Comparison of ENCODE assay signal across 8 cellular contexts in genomic region chr19:45001087-45001739, GRCh38. TPM values are rescaled to one million over a fixed set of nuclear protein-coding genes. Genes with fewer than 3 reads are reported as not detected.
A peak's percentile ranks its signal among the peaks of the same experiment; 100 is the strongest.
DNase-seq lines count a peak whose midpoint lies in the region; ATAC-seq and TF ChIP-seq lines count a peak whose summit lies in the region.

TSS of gene RELB (plus strand) at chr19:45001464. CDS start at chr19:45001580, 116 bp downstream.

- no peaks in the 10 kb centered on the region for H3K9me3 Mint-ChIP-seq in T-helper 2 cell treated with Interferon-gamma antibody and Interleukin-4, amounts not matched to agents 5 μg/mL and 100 μg/mL, for 36 hours

- in situ Hi-C loops in GM13977 (cut with MboI; ENCODE audit: low pct_unique_long_range_greater_than_20kb, low sequenced_read_pairs, unreplicated experiment), result no loop called here

- H3K4me1 ChIP-seq in right cardiac atrium (ENCODE audit: control insufficient read depth, insufficient read depth, low read length) (no peaks in the 10 kb centered on the region), uterus (no peaks in the 10 kb centered on the region)

- peaks cover 4% of the 10 kb centered on the region for H3K4me1 Mint-ChIP-seq in T-helper 2 cell treated with Interferon-gamma antibody and Interleukin-4, amounts not matched to agents 5 μg/mL and 100 μg/mL, for 36 hours (ENCODE audit: low read depth)

- H3K9me3 ChIP-seq in right cardiac atrium (ENCODE audit: control insufficient read depth, low read length) (no peaks in the 10 kb centered on the region), uterus (no peaks in the 10 kb centered on the region)

- DNase-seq in GM13977 (ENCODE audit: low spot score) (peak; percentile 98), NCI-H1417 treated with DMSO at 0.1 percent for 48 hours (lab: John Stamatoyannopoulos, UW) (peak; percentile 8), anterior cingulate cortex (lab: John Stamatoyannopoulos, UW) (peak in 57 of 58 donors; percentile 7 to 92 (median 79)), right cardiac atrium (peak; percentile 97 to 98 (median 98)), putamen (ENCODE audit: low spot score) (peak; percentile 85), uterus (peak; percentile 94 to 97)
- peak; percentile 94 for DNase-seq in T-helper 2 cell treated with Interferon-gamma antibody and Interleukin-4, amounts not matched to agents 5 μg/mL and 100 μg/mL, for 36 hours (ENCODE audit: low spot score)

- no peak for TF ChIP-seq CTCF in GM13977 (IDR thresholded peaks at IDR 0.05; ENCODE audit: extremely low read depth, insufficient read depth, missing control alignments)
- TF ChIP-seq CTCF in uterus (IDR thresholded peaks at IDR 0.05), result no peak

- H3K27me3 ChIP-seq in right cardiac atrium (ENCODE audit: control insufficient read depth, insufficient read depth) (no peaks in the 10 kb centered on the region), uterus (no peaks in the 10 kb centered on the region)

- H3K4me3 ChIP-seq in right cardiac atrium (ENCODE audit: low read length) (peak within 1 kb of the TSS; percentile 80), uterus (peak within 1 kb of the TSS; percentile 80 to 94)

- peaks cover 2% of the 10 kb centered on the region for H3K27me3 Mint-ChIP-seq in T-helper 2 cell treated with Interferon-gamma antibody and Interleukin-4, amounts not matched to agents 5 μg/mL and 100 μg/mL, for 36 hours (ENCODE audit: low read depth)

- H3K36me3 Mint-ChIP-seq in T-helper 2 cell treated with Interferon-gamma antibody and Interleukin-4, amounts not matched to agents 5 μg/mL and 100 μg/mL, for 36 hours (ENCODE audit: low read depth), result peaks cover 12% of the 10 kb centered on the region

- peak within 1 kb of the TSS; percentile 100 for H3K27ac Mint-ChIP-seq in T-helper 2 cell treated with Interferon-gamma antibody and Interleukin-4, amounts not matched to agents 5 μg/mL and 100 μg/mL, for 36 hours

- WGBS in right cardiac atrium, result 2% methylated on average over 79 of the region's 79 CpGs

- H3K27ac ChIP-seq in right cardiac atrium (ENCODE audit: low read length) (peak within 1 kb of the TSS; percentile 84), uterus (peak within 1 kb of the TSS; percentile 98 to 100)

- ATAC-seq in HG02763 (IDR thresholded peaks at IDR 0.05; ENCODE audit: unreplicated experiment), result peak; percentile 53
- ATAC-seq in right cardiac atrium, result peak; percentile 63 to 65

- intact Hi-C loops in right cardiac atrium (cut with DNase I), result no loop called here
- intact Hi-C loops in uterus (cut with DNase I; ENCODE audit: low total_unique reads), result no loop called here

- no peaks in the 10 kb centered on the region for H3K36me3 ChIP-seq in uterus

- TF ChIP-seq POLR2A in uterus (IDR thresholded peaks at IDR 0.05), result no peak

- H3K4me3 Mint-ChIP-seq in T-helper 2 cell treated with Interferon-gamma antibody and Interleukin-4, amounts not matched to agents 5 μg/mL and 100 μg/mL, for 36 hours, result peak within 1 kb of the TSS; percentile 98

RNA-seq across cellular contexts. Expression of gene RELB, which starts in this region (rescaled TPM):
- total RNA-seq in right cardiac atrium, result 1 to 10 TPM; 2.3 to 6.5 (median 3.3) TPM
- 2.4 TPM for polyA plus RNA-seq in right cardiac atrium
- 10 to 100 TPM in 2 of 4 donors, 1 to 10 TPM in 2; 1.0 to 52.4 (median 13.9) TPM for total RNA-seq in uterus

Comparison
In these comparisons a context has a peak if more than half of its experiments do, and no peak if none do; other contexts are left out.
1. Peak in every context shown above with its lines: DNase-seq, ATAC-seq, H3K4me3 ChIP-seq and H3K27ac ChIP-seq.
2. DNase-seq: peak in every context shown above with its lines; median percentile 98 in GM13977; 98 in right cardiac atrium; 96 in uterus; 94 in T-helper 2 cell treated with Interferon-gamma antibody and Interleukin-4, amounts not matched to agents 5 μg/mL and 100 μg/mL, for 36 hours; 85 in putamen; 79 in anterior cingulate cortex; 8 in NCI-H1417 treated with DMSO at 0.1 percent for 48 hours.